In the genomic region with DNA sequence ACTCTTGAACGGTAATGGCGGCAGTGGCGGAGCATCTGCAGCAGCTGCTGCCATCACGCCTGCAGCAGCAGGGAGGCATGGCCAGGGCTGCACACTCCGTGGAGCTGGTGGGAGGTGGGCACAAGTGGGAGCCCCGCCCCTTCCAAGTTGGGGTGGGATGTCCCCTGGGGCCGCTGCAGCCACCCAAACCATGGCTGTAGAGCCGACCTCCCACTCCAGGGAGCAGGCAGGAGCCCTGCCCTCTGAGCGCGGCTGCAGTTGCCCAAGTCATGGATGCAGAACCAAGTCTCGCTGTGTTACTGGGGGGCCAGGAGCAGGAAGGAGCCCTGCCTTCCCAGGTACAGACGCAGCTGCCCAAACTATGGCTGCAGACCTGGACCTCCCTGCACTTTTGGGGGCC, we compare ENCODE assay signal across 19 cellular contexts.
"Had no signal": no experiment of that assay in that cellular context is flagged by ENCODE, and none has a peak within 500 bp of the region (broad histone marks: within the 10 kb centered on the region; RNA-seq: fewer than 3 reads in every experiment).

No MANE protein-coding gene starts in this region.

- H3K4me3 ChIP-seq: MG63 had no signal

- H3K4me2 ChIP-seq: SK-N-SH had no signal

- H3K27me3 ChIP-seq: MG63 had no signal

- H3K36me3 ChIP-seq: MG63 had no signal

- DNase-seq: KBM-7, MG63, NCI-H1092, NCI-H1105 treated with DMSO at 0.1 percent for 48 hours, NCI-H1417 treated with DMSO at 0.1 percent for 48 hours, NCI-H146, NCI-H1694 treated with DMSO at 0.1 percent for 48 hours, NCI-H1930, NCI-H2081, NCI-H2107, NCI-H2227 treated with DMSO at 0.1 percent for 48 hours, NCI-H524, NCI-H69, NCI-H774, SHP77, SK-N-SH, SW 1271 had no signal

- H3K27ac ChIP-seq: HL-60, RWPE1 had no signal

- H3K9ac ChIP-seq: SK-N-SH had no signal

- H3K9me3 ChIP-seq: MG63, SK-N-SH had no signal

- H3K9me2 ChIP-seq: SK-N-SH had no signal
